10 cellular contexts compared by ENCODE assay signal in the genomic region with DNA sequence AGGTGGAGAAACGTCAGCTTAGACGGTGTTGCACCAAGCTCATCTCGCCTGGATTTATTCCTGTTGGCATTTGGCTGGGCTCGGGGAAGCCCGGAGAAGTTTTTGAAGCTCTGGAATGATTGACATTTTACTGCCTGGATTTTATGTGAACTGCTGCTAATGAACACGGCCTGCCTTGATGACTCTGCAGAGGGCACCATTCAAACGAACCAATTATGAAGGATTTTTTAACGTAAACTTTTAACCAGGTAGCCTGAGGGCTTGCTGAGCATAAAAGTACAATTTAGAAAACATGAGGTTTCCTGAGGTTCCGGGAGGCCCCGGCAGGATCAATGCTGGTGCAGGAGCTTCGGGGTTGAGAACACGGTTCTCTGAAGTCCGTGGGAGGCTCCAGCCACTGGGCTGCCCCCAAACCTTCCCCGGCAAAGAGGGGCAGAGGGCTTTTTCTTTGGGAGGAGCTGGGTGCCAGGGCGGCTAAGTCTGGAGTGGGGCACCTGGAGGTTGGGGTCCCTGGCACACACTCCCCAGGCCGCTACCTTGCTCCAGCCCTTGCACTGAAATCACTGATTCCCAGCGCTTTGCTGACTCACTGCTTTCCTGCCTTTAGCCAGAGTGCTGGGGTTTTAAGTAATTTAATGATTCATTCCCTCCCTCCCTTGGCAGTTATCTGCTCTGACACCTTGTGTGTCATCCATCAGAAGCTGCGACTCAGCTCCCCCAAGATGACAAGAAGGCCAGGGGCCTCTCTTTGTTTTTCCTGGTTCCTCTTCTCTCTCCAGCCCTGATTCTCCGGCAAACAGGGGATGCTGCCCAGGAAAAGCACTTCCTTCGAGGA.
A peak's percentile ranks its signal among the peaks of the same experiment; 100 is the strongest.
DNase-seq lines count a peak whose midpoint lies in the region; FAIRE-seq and TF ChIP-seq lines count a peak whose summit lies in the region.
"Had no signal": no experiment of that assay in that cellular context is flagged by ENCODE, and none has a peak within 500 bp of the region (broad histone marks: within the 10 kb centered on the region; RNA-seq: fewer than 3 reads in every experiment).

No MANE protein-coding gene starts in this region.

- CTCF ChIA-PET in PC-9 (lab: Charles Lee): no interaction called here

- peak overlapping the region; percentile 41; the same call in 1 of the 2 replicates for H2AFZ ChIP-seq in PC-9

- H3K27me3 ChIP-seq in PC-9 (ENCODE audit: insufficient read depth, low read depth): no peaks in the 10 kb centered on the region

- FAIRE-seq in H54 (lab: Jason Lieb, UNC): peak; percentile 65

- no peaks in the 10 kb centered on the region for H4K20me1 ChIP-seq in PC-9 (ENCODE audit: insufficient read depth)

- no peak for TF ChIP-seq CTCF in PC-9 (conservative IDR thresholded peaks at IDR 0.05)

- no peaks in the 10 kb centered on the region for H3K9me2 ChIP-seq in PC-9 (ENCODE audit: insufficient read depth)

- peaks cover 11% of the 10 kb centered on the region; the same call in 1 of the 2 replicates for H3F3A ChIP-seq in PC-9 (ENCODE audit: insufficient read depth, low read depth)

- H3K36me3 ChIP-seq in PC-9 (ENCODE audit: low read depth): no peaks in the 10 kb centered on the region

- no TSS peak for BruUV-seq in PC-9 (replicated peaks; lab: Mats Ljungman, UMichigan)

- peaks cover 35% of the 10 kb centered on the region for H3K4me1 ChIP-seq in PC-9 (replicated peaks; ENCODE audit: insufficient read depth)

- intact Hi-C loops in PC-9 (cut with micrococcal nuclease; ENCODE audit: unreplicated experiment): no loop called here

- DNase-seq in H54 (ENCODE audit: insufficient read length, low spot score): peak; percentile 71
- peak; percentile 17 to 81 for DNase-seq in PC-9
- peak; percentile 10 to 57 for DNase-seq in erythroblast (lab: John Stamatoyannopoulos, UW)
- peak; percentile 34 for DNase-seq in putamen (ENCODE audit: low spot score)
- DNase-seq in pons (ENCODE audit: low spot score): no peak
- no peak for DNase-seq in superior temporal gyrus (ENCODE audit: extremely low spot score)
- no peak for DNase-seq in cerebellar cortex (ENCODE audit: low spot score)
- DNase-seq: NCI-H1417, substantia nigra had no signal

- peak overlapping the region; percentile 22; the same call in 1 of the 2 replicates for H3K27ac ChIP-seq in PC-9

- no peak for TF ChIP-seq POLR2A in H54 (IDR thresholded peaks at IDR 0.05; ENCODE audit: low read depth, low read length)
- no peak for TF ChIP-seq POLR2A in erythroblast (IDR thresholded peaks at IDR 0.05; ENCODE audit: low read length)

- POLR2A ChIA-PET in PC-9 (lab: Charles Lee; ENCODE audit: unreplicated experiment): no interaction called here

- H3K4me3 ChIP-seq in PC-9: no peak overlapping the region
- H3K4me3 ChIP-seq: skin epidermis had no signal

- H3K4me2 ChIP-seq in PC-9: peak overlapping the region; percentile 47

- H3K9me3 ChIP-seq in PC-9 (ENCODE audit: insufficient read depth, low read depth): no peaks in the 10 kb centered on the region; the same call in 1 of the 2 replicates

- no peaks in the 10 kb centered on the region for H3K79me2 ChIP-seq in PC-9 (ENCODE audit: low read depth)

Comparison
In these comparisons a context has a peak if more than half of its experiments do, and no peak if none do; other contexts are left out.
1. DNase-seq: peak in H54 (single experiment), PC-9 (2 of 2), erythroblast (2 of 2) and putamen (single experiment); none in pons (single experiment), superior temporal gyrus (single experiment) and cerebellar cortex (single experiment).